ENCODE assay signal across 1 cellular context in genomic region chr17:79796570-79797491, GRCh38.
TF ChIP-seq lines count a peak whose summit lies in the region.

Gene CBX8, minus strand, starts transcription at chr17:79797077. Its CDS starts 79 bp downstream, at chr17:79796998.

TF ChIP-seq in K562, 482 proteins besides CTCF, POLR2A, EP300 and RAD21 (continued from another document and continues in another):
- TF ChIP-seq AFF4 (CRISPR knock-in tag; IDR thresholded peaks at IDR 0.05) (no peak), KLF10 (CRISPR knock-in tag; IDR thresholded peaks at IDR 0.05) (no peak), ATF3 (IDR thresholded peaks at IDR 0.05) (peak; percentile 79; the same call in 1 of the 2 replicates), ATF3 (CRISPR knock-in tag; conservative IDR thresholded peaks at IDR 0.05) (no peak), HDAC8 (tag; IDR thresholded peaks at IDR 0.05) (no peak), ZNF232 (CRISPR knock-in tag; IDR thresholded peaks at IDR 0.05) (no peak), SREBF2 (CRISPR knock-in tag; IDR thresholded peaks at IDR 0.05) (no peak), HDAC1 (IDR thresholded peaks at IDR 0.05) (peak in 1 of 2 experiments; percentile 39; a peak in 1 of 4 replicates), E2F4 (CRISPR knock-in tag; IDR thresholded peaks at IDR 0.05; ENCODE audit: low read depth) (no peak), BCL6 (CRISPR knock-in tag; IDR thresholded peaks at IDR 0.05) (no peak), ZBTB33 (CRISPR knock-in tag; IDR thresholded peaks at IDR 0.05) (no peak), CREBBP (IDR thresholded peaks at IDR 0.05; ENCODE audit: low read depth, low read length) (no peak), MECOM (CRISPR knock-in tag; IDR thresholded peaks at IDR 0.05) (no peak), ZZZ3 (IDR thresholded peaks at IDR 0.05) (no peak), ZNF699 (CRISPR knock-in tag; IDR thresholded peaks at IDR 0.05; ENCODE audit: insufficient replicate concordance) (no peak), GMEB1 (CRISPR knock-in tag; IDR thresholded peaks at IDR 0.05) (peak; percentile 69), MCM3 (IDR thresholded peaks at IDR 0.05) (no peak), ARHGAP35 (IDR thresholded peaks at IDR 0.05; ENCODE audit: partially characterized antibody) (no peak), NR2F6 (CRISPR knock-in tag; IDR thresholded peaks at IDR 0.05) (no peak), TRIM28 (IDR thresholded peaks at IDR 0.05) (no peak), ETS1 (conservative IDR thresholded peaks at IDR 0.05; ENCODE audit: control insufficient read depth, low read depth, low read length) (peak; percentile 32), CBFB (CRISPR knock-in tag; IDR thresholded peaks at IDR 0.05) (no peak), HMG20A (CRISPR knock-in tag; conservative IDR thresholded peaks at IDR 0.05) (no peak), ARNT (IDR thresholded peaks at IDR 0.05) (no peak), PATZ1 (CRISPR knock-in tag; IDR thresholded peaks at IDR 0.05; ENCODE audit: borderline replicate concordance) (no peak)
- TF ChIP-seq, protein P1, sequence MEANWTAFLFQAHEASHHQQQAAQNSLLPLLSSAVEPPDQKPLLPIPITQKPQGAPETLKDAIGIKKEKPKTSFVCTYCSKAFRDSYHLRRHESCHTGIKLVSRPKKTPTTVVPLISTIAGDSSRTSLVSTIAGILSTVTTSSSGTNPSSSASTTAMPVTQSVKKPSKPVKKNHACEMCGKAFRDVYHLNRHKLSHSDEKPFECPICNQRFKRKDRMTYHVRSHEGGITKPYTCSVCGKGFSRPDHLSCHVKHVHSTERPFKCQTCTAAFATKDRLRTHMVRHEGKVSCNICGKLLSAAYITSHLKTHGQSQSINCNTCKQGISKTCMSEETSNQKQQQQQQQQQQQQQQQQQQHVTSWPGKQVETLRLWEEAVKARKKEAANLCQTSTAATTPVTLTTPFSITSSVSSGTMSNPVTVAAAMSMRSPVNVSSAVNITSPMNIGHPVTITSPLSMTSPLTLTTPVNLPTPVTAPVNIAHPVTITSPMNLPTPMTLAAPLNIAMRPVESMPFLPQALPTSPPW (CRISPR knock-in tag; IDR thresholded peaks at IDR 0.05) = peak; percentile 99
- TF ChIP-seq, protein P2, sequence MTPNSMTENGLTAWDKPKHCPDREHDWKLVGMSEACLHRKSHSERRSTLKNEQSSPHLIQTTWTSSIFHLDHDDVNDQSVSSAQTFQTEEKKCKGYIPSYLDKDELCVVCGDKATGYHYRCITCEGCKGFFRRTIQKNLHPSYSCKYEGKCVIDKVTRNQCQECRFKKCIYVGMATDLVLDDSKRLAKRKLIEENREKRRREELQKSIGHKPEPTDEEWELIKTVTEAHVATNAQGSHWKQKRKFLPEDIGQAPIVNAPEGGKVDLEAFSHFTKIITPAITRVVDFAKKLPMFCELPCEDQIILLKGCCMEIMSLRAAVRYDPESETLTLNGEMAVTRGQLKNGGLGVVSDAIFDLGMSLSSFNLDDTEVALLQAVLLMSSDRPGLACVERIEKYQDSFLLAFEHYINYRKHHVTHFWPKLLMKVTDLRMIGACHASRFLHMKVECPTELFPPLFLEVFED (CRISPR knock-in tag; conservative IDR thresholded peaks at IDR 0.05) = no peak
- TF ChIP-seq, protein P3, sequence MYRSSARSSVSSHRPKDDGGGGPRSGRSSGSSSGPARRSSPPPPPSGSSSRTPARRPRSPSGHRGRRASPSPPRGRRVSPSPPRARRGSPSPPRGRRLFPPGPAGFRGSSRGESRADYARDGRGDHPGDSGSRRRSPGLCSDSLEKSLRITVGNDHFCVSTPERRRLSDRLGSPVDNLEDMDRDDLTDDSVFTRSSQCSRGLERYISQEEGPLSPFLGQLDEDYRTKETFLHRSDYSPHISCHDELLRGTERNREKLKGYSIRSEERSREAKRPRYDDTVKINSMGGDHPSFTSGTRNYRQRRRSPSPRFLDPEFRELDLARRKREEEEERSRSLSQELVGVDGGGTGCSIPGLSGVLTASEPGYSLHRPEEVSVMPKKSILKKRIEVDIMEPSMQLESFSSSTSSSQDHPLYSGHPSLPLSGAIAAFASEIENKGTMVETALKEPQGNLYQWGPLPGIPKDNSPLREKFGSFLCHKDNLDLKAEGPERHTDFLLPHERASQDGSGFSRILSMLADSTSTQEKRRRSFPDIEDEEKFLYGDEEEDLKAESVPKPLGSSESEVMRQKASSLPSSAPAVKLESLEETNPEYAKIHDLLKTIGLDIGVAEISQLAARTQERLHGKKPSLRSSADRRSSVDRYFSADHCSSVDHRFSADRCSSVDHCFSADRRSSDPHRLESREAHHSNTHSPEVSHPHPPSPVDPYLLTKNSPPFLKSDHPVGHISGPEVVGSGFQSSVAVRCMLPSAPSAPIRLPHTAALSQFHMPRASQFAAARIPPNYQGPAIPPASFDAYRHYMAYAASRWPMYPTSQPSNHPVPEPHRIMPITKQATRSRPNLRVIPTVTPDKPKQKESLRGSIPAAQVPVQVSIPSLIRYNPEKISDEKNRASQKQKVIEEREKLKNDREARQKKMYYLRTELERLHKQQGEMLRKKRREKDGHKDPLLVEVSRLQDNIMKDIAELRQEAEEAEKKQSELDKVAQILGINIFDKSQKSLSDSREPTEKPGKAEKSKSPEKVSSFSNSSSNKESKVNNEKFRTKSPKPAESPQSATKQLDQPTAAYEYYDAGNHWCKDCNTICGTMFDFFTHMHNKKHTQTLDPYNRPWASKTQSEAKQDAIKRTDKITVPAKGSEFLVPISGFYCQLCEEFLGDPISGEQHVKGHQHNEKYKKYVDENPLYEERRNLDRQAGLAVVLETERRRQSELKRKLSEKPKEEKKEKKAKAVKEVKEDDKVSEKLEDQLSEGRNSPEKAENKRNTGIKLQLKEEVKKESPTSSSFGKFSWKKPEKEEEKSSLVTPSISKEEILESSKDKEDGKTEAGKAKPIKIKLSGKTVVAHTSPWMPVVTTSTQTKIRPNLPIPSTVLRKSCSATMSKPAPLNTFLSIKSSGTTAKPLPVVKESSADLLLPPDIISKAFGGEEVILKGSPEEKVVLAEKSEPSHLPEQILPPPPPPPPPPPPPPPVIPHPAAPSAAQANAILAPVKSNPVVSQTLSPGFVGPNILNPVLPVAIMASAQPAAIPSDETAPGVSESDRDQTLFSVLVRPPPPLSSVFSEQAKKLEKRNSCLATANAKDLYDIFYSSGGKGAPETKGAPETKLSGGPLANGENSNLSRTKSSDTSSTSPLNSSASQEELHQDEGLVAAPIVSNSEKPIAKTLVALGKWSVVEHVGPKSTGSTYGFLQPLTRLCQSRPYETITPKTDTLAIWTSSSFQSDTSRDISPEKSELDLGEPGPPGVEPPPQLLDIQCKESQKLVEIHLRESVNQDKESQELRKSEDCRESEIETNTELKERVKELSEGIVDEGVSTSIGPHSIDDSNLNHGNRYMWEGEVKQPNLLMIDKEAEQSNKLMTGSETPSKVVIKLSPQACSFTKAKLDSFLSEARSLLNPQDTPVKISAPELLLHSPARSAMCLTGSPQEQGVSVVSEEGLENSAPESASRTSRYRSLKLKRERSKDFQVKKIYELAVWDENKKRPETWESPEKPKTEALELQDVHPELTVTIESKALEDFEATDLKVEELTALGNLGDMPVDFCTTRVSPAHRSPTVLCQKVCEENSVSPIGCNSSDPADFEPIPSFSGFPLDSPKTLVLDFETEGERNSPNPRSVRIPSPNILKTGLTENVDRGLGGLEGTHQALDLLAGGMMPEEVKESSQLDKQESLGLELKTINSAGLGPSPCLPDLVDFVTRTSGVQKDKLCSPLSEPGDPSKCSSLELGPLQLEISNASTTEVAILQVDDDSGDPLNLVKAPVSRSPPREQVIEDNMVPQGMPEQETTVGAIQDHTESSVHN (IDR thresholded peaks at IDR 0.05; ENCODE audit: borderline replicate concordance in 1 of 2, low read depth in 1 of 2) = no peak
- TF ChIP-seq, protein P4, sequence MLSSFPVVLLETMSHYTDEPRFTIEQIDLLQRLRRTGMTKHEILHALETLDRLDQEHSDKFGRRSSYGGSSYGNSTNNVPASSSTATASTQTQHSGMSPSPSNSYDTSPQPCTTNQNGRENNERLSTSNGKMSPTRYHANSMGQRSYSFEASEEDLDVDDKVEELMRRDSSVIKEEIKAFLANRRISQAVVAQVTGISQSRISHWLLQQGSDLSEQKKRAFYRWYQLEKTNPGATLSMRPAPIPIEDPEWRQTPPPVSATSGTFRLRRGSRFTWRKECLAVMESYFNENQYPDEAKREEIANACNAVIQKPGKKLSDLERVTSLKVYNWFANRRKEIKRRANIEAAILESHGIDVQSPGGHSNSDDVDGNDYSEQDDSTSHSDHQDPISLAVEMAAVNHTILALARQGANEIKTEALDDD (IDR thresholded peaks at IDR 0.05) = no peak
